ENCODE assay signal across 24 cellular contexts in genomic region chr12:99267038-99267437, GRCh38.
"Had no signal": no experiment of that assay in that cellular context is flagged by ENCODE, and none has a peak within 500 bp of the region (broad histone marks: within the 10 kb centered on the region; RNA-seq: fewer than 3 reads in every experiment).

No MANE protein-coding gene starts in this region.

- ATAC-seq: activated CD4-positive, alpha-beta T cell treated with anti-CD3 and anti-CD28 coated beads for 36 hours; activated naive CD4-positive, alpha-beta T cell treated with anti-CD3 and anti-CD28 coated beads, Interleukin-2, amount 50 U/mL, for 72 hours; activated T-cell treated with anti-CD3 and anti-CD28 coated beads, Interleukin-2, amount 50 U/mL, for 72 hours; foreskin keratinocyte; gastrocnemius medialis; heart left ventricle had no signal

- DNase-seq: activated CD4-positive, alpha-beta memory T cell treated with anti-CD3 and anti-CD28 coated beads, Interleukin-2, amount 10 ng/mL, durations not matched to agents 7 days and 5 days; activated CD4-positive, alpha-beta T cell treated with anti-CD3 and anti-CD28 coated beads for 36 hours; activated CD4-positive, alpha-beta T cell treated with anti-CD3 and anti-CD28 coated beads, Interleukin-2, amount 10 ng/mL, durations not matched to agents 24 days and 14 days; activated CD4-positive, alpha-beta T cell treated with anti-CD3 and anti-CD28 coated beads, Interleukin-2, amount 50 U/mL, for 4 hours; activated CD4-positive, CD25-positive, alpha-beta regulatory T cell; activated CD4-positive, CD25-positive, alpha-beta regulatory T cell treated with anti-CD3 and anti-CD28 coated beads, Interleukin-2, amount 50 U/mL, for 72 hours; activated CD8-positive, alpha-beta memory T cell treated with anti-CD3 and anti-CD28 coated beads, Interleukin-2, amount 50 U/mL, for 48 hours; activated gamma-delta T cell; activated naive CD4-positive, alpha-beta T cell; activated naive CD4-positive, alpha-beta T cell treated with anti-CD3 and anti-CD28 coated beads, Interleukin-2, amount 10 ng/mL, durations not matched to agents 7 days and 5 days; activated naive CD8-positive, alpha-beta T cell treated with anti-CD3 and anti-CD28 coated beads, Interleukin-2, amount 10 ng/mL, durations not matched to agents 7 days and 5 days; activated T-cell treated with anti-CD3 and anti-CD28 coated beads for 4 hours; activated T-cell treated with anti-CD3 and anti-CD28 coated beads, Interleukin-2, amount 50 U/mL, for 24 hours; activated T-cell treated with anti-CD3 and anti-CD28 coated beads, Interleukin-2, amount 50 U/mL, for 72 hours; central memory CD4-positive, alpha-beta T cell; cerebellar nuclear complex; colonic mucosa; effector CD8-positive, alpha-beta T cell; foreskin keratinocyte; gastrocnemius medialis; glutamatergic neuron; heart left ventricle; T-helper 2 cell had no signal
